22 cellular contexts compared by ENCODE assay signal in genomic region chr7:38756521-38756920, GRCh38.
"Had no signal": no experiment of that assay in that cellular context is flagged by ENCODE, and none has a peak within 500 bp of the region (broad histone marks: within the 10 kb centered on the region; RNA-seq: fewer than 3 reads in every experiment).

No MANE protein-coding gene starts in this region.

- ATAC-seq: body of pancreas; heart right ventricle; left ventricle myocardium superior; natural killer cell; pancreas; right lobe of liver; stimulated activated effector memory CD8-positive, alpha-beta T cell treated with anti-CD3 and anti-CD28 coated beads, Interleukin-12 subunit alpha, Interleukin-12 subunit beta, amount 100 ng/mL, for 72 hours had no signal

- H3K4me3 ChIP-seq: body of pancreas, coronary artery, esophagus muscularis mucosa, heart right ventricle, pancreas, right lobe of liver, testis had no signal

- H3K9me3 ChIP-seq: body of pancreas, esophagus muscularis mucosa, heart right ventricle, neutrophil, pancreas, right lobe of liver, testis had no signal

- H3K9me3 Mint-ChIP-seq: activated B cell treated with CpG ODN at 0.5 μM for 24 hours; activated CD4-positive, alpha-beta memory T cell treated with anti-CD3 and anti-CD28 coated beads for 36 hours; activated T-helper 1 cell treated with anti-CD3 and anti-CD28 coated beads, Interleukin-12 subunit alpha, Interleukin-12 subunit beta, Interleukin-2, Interleukin-4 antibody, amounts not matched to agents 30 ng/mL and 10 ng/mL and 1 ng/mL, durations not matched to agents 14 hours and 24 hours and 36 hours; central memory CD8-positive, alpha-beta T cell; natural killer cell; stimulated activated effector memory CD8-positive, alpha-beta T cell treated with anti-CD3 and anti-CD28 coated beads, Interleukin-12 subunit alpha, Interleukin-12 subunit beta, amount 100 ng/mL, for 72 hours; type B pancreatic cell had no signal

- H3K4me1 ChIP-seq: body of pancreas, esophagus muscularis mucosa, pancreas, right lobe of liver, testis had no signal

- H3K4me3 Mint-ChIP-seq: activated B cell treated with CpG ODN at 0.5 μM for 24 hours; activated CD4-positive, alpha-beta memory T cell treated with anti-CD3 and anti-CD28 coated beads for 36 hours; activated naive CD8-positive, alpha-beta T cell; activated T-helper 1 cell treated with anti-CD3 and anti-CD28 coated beads, Interleukin-12 subunit alpha, Interleukin-12 subunit beta, Interleukin-2, Interleukin-4 antibody, amounts not matched to agents 30 ng/mL and 10 ng/mL and 1 ng/mL, durations not matched to agents 14 hours and 24 hours and 36 hours; central memory CD8-positive, alpha-beta T cell; natural killer cell; stimulated activated effector memory CD8-positive, alpha-beta T cell treated with anti-CD3 and anti-CD28 coated beads, Interleukin-12 subunit alpha, Interleukin-12 subunit beta, amount 100 ng/mL, for 72 hours; type B pancreatic cell had no signal

- H3K27me3 Mint-ChIP-seq: activated B cell treated with CpG ODN at 0.5 μM for 24 hours; activated CD4-positive, alpha-beta memory T cell treated with anti-CD3 and anti-CD28 coated beads for 36 hours; activated naive CD8-positive, alpha-beta T cell; central memory CD8-positive, alpha-beta T cell; type B pancreatic cell had no signal

- H3K4me1 Mint-ChIP-seq: activated B cell treated with CpG ODN at 0.5 μM for 24 hours; central memory CD8-positive, alpha-beta T cell; stimulated activated effector memory CD8-positive, alpha-beta T cell treated with anti-CD3 and anti-CD28 coated beads, Interleukin-12 subunit alpha, Interleukin-12 subunit beta, amount 100 ng/mL, for 72 hours had no signal

- DNase-seq: activated B cell treated with CpG ODN at 0.5 μM for 24 hours; activated CD4-positive, alpha-beta memory T cell treated with anti-CD3 and anti-CD28 coated beads for 36 hours; activated CD4-positive, alpha-beta T cell treated with anti-CD3 and anti-CD28 coated beads for 4 hours; activated T-cell treated with anti-CD3 and anti-CD28 coated beads for 4 hours; body of pancreas; effector CD4-positive, alpha-beta T cell; heart right ventricle; kidney glomerular epithelial cell; left ventricle myocardium superior; natural killer cell; pancreas; right lobe of liver; stimulated activated CD4-positive, alpha-beta T cell treated with anti-CD3 and anti-CD28 coated beads, Interleukin-4, amount 100 ng/mL, for 24 hours; testis had no signal

- H3K27ac ChIP-seq: body of pancreas, coronary artery, esophagus muscularis mucosa, heart right ventricle, neutrophil, pancreas, right lobe of liver, testis had no signal

- H3K27ac Mint-ChIP-seq: activated B cell treated with CpG ODN at 0.5 μM for 24 hours; activated CD4-positive, alpha-beta memory T cell treated with anti-CD3 and anti-CD28 coated beads for 36 hours; activated naive CD8-positive, alpha-beta T cell; activated T-helper 1 cell treated with anti-CD3 and anti-CD28 coated beads, Interleukin-12 subunit alpha, Interleukin-12 subunit beta, Interleukin-2, Interleukin-4 antibody, amounts not matched to agents 30 ng/mL and 10 ng/mL and 1 ng/mL, durations not matched to agents 14 hours and 24 hours and 36 hours; natural killer cell; stimulated activated effector memory CD8-positive, alpha-beta T cell treated with anti-CD3 and anti-CD28 coated beads, Interleukin-12 subunit alpha, Interleukin-12 subunit beta, amount 100 ng/mL, for 72 hours; type B pancreatic cell had no signal

- H3K27me3 ChIP-seq: body of pancreas, esophagus muscularis mucosa, heart right ventricle, neutrophil, pancreas, right lobe of liver, testis had no signal
